1 cellular context compared by ENCODE assay signal in the genomic region with DNA sequence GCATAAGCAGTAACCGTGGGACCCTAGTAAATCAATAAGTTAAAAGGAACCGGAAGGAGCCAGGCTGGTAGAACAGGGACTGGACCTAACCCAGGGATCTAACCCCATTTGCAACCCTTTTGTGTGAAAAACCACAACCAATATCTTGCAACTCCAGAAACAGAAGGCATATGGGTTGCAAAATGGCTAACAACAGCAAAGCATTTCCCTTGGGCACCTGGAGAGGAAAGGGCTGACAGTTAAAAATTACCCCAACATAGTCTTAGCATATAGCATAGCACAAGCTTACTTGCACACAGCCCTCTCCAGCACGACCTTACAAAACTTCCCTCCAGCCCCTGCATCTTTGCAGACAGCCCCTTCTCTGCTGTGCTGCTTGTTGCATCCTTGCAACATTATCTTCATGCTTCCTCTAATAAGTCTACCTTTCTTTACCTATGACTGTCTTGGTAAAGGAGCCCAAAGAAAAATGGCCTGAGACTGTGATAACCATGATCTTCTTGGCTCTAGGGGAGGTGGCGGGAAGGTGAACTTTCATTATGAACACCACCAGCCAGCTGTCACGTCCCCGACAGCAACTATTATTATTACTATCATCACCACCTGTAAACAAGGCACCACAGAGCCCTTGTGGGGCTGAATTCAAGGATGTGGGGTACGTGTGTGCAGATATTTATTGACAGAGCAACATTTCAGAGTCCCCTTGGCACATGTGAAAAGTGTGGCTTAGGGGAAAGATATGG.
TF ChIP-seq lines count a peak whose summit lies in the region.

No MANE protein-coding gene starts in this region.

TF ChIP-seq in GM23338, 12 proteins besides CTCF, POLR2A, EP300 and RAD21 (continued from another document):
- no peak for TF ChIP-seq ZNF462 (CRISPR knock-in tag; IDR thresholded peaks at IDR 0.05)
- TF ChIP-seq ZNF331 (CRISPR knock-in tag; IDR thresholded peaks at IDR 0.05; ENCODE audit: low read depth): no peak
- no peak for TF ChIP-seq POLR2AphosphoS5 (IDR thresholded peaks at IDR 0.05; ENCODE audit: low read depth)
- TF ChIP-seq CREB1 (CRISPR knock-in tag; IDR thresholded peaks at IDR 0.05; ENCODE audit: low read depth): no peak
